ENCODE assay signal across 1 cellular context in genomic region chr12:121124402-121125109, GRCh38.
A peak's percentile ranks its signal among the peaks of the same experiment; 100 is the strongest.
TF ChIP-seq lines count a peak whose summit lies in the region.

No MANE protein-coding gene starts in this region.

TF ChIP-seq in SK-N-SH, 30 proteins besides CTCF, POLR2A, EP300 and RAD21 (continued from another document):
- TF ChIP-seq USF1 (IDR thresholded peaks at IDR 0.05; ENCODE audit: borderline replicate concordance, low read depth) (no peak), CHD2 (IDR thresholded peaks at IDR 0.05; ENCODE audit: low read length, partially characterized antibody) (no peak), NRF1 (IDR thresholded peaks at IDR 0.05; ENCODE audit: low read depth, low read length) (no peak), EZH2phosphoT487 (IDR thresholded peaks at IDR 0.05; ENCODE audit: borderline replicate concordance, low read depth) (no peak), FOXJ3 (CRISPR knock-in tag; IDR thresholded peaks at IDR 0.05) (no peak), GABPA (IDR thresholded peaks at IDR 0.05; ENCODE audit: low read depth) (no peak), TEAD4 (IDR thresholded peaks at IDR 0.05; ENCODE audit: borderline replicate concordance, insufficient read depth) (0 out of 2 replicates have a peak, but pooled peaks have one; percentile 20), YY1 (IDR thresholded peaks at IDR 0.05; ENCODE audit: low read depth) (no peak), NFIC (IDR thresholded peaks at IDR 0.05; ENCODE audit: borderline replicate concordance) (peak; percentile 48; the same call in 1 of the 2 replicates)
- TF ChIP-seq, protein P1, sequence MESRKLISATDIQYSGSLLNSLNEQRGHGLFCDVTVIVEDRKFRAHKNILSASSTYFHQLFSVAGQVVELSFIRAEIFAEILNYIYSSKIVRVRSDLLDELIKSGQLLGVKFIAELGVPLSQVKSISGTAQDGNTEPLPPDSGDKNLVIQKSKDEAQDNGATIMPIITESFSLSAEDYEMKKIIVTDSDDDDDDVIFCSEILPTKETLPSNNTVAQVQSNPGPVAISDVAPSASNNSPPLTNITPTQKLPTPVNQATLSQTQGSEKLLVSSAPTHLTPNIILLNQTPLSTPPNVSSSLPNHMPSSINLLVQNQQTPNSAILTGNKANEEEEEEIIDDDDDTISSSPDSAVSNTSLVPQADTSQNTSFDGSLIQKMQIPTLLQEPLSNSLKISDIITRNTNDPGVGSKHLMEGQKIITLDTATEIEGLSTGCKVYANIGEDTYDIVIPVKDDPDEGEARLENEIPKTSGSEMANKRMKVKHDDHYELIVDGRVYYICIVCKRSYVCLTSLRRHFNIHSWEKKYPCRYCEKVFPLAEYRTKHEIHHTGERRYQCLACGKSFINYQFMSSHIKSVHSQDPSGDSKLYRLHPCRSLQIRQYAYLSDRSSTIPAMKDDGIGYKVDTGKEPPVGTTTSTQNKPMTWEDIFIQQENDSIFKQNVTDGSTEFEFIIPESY (IDR thresholded peaks at IDR 0.05; ENCODE audit: borderline replicate concordance, low read depth), result no peak
- TF ChIP-seq, protein P2, sequence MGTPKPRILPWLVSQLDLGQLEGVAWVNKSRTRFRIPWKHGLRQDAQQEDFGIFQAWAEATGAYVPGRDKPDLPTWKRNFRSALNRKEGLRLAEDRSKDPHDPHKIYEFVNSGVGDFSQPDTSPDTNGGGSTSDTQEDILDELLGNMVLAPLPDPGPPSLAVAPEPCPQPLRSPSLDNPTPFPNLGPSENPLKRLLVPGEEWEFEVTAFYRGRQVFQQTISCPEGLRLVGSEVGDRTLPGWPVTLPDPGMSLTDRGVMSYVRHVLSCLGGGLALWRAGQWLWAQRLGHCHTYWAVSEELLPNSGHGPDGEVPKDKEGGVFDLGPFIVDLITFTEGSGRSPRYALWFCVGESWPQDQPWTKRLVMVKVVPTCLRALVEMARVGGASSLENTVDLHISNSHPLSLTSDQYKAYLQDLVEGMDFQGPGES (IDR thresholded peaks at IDR 0.05; ENCODE audit: low read depth, low read length), result no peak
